In the genomic region with DNA sequence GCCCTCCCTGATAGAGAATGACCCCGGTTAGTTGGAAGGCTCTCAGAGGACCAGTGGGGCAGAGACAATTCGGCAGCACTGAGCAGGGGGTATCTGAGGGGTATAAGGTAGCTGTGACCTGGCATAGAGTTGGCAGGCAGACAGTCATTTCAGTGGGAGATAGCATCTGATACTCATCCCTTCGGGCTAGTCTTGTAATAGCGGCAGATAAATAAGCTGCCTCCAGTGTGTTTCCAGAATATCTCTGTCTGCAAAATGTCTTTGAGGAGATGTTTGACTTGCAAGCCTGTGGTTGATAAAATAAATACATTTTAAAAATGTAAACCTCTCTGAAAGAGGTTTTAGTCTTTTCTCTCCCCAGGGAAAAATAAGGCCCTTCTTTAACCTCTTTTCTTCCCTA, we compare ENCODE assay signal across 12 cellular contexts. TPM values are rescaled to one million over a fixed set of nuclear protein-coding genes. Genes with fewer than 3 reads are reported as not detected.
"Had no signal": no experiment of that assay in that cellular context is flagged by ENCODE, and none has a peak within 500 bp of the region (broad histone marks: within the 10 kb centered on the region; RNA-seq: fewer than 3 reads in every experiment).

No MANE protein-coding gene starts in this region.

- ATAC-seq: lower lobe of right lung, natural killer cell had no signal

- H3K27ac Mint-ChIP-seq: activated CD4-positive, alpha-beta memory T cell treated with anti-CD3 and anti-CD28 coated beads for 36 hours; natural killer cell; stimulated activated naive CD8-positive, alpha-beta T cell treated with anti-CD3 and anti-CD28 coated beads, Interleukin-15, Interleukin-2, amounts not matched to agents 100 ng/mL and 50 ng/mL, for 24 hours had no signal

- H3K27ac ChIP-seq: lower lobe of right lung, uterus had no signal

- DNase-seq: activated CD4-positive, alpha-beta memory T cell treated with anti-CD3 and anti-CD28 coated beads for 36 hours; aorta; foreskin melanocyte; head of caudate nucleus; left cardiac atrium; lower lobe of right lung; natural killer cell; occipital lobe; stimulated activated CD4-positive, alpha-beta T cell treated with anti-CD3 and anti-CD28 coated beads, Interleukin-4, amount 100 ng/mL, for 1 hour; uterus had no signal

- H3K27me3 ChIP-seq: uterus had no signal

- H3K4me3 ChIP-seq: lower lobe of right lung, uterus had no signal

- H3K9me3 ChIP-seq: lower lobe of right lung, uterus had no signal

- H3K4me3 Mint-ChIP-seq: activated CD4-positive, alpha-beta memory T cell treated with anti-CD3 and anti-CD28 coated beads for 36 hours; natural killer cell; stimulated activated naive CD8-positive, alpha-beta T cell treated with anti-CD3 and anti-CD28 coated beads, Interleukin-15, Interleukin-2, amounts not matched to agents 100 ng/mL and 50 ng/mL, for 24 hours had no signal

- H3K36me3 ChIP-seq: lower lobe of right lung, uterus had no signal

- H3K9me3 Mint-ChIP-seq: activated CD4-positive, alpha-beta memory T cell treated with anti-CD3 and anti-CD28 coated beads for 36 hours; natural killer cell; stimulated activated naive CD8-positive, alpha-beta T cell treated with anti-CD3 and anti-CD28 coated beads, Interleukin-15, Interleukin-2, amounts not matched to agents 100 ng/mL and 50 ng/mL, for 24 hours had no signal

- H3K36me3 Mint-ChIP-seq: activated CD4-positive, alpha-beta memory T cell treated with anti-CD3 and anti-CD28 coated beads for 36 hours; natural killer cell had no signal

RNA-seq across cellular contexts. Expression of a gene that starts 54.2 kb away (rescaled TPM):
- total RNA-seq: mononuclear cell, natural killer cell had no signal
